Comparison of ENCODE assay signal across 20 cellular contexts in the genomic region with DNA sequence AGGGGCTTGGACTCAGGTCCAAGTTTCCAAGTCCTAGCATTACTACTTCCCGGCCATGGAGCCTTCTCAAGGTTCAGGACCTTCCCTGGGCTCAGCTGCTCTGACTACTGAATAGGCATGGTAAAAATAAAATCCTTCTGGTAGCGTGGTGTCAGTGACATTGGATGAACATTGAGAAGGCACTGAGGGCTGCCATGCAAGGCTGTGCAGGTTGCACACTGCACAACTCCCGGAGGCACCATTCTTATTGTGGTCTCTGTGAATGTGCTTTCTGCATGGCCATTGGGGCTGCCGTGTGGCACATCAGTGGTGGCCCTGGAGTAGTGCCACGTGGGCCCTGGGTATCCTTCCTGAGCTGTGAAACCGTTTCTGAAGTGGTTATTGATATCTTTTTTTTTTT.
A peak's percentile ranks its signal among the peaks of the same experiment; 100 is the strongest.
DNase-seq lines count a peak whose midpoint lies in the region; ATAC-seq and TF ChIP-seq lines count a peak whose summit lies in the region.
"Had no signal": no experiment of that assay in that cellular context is flagged by ENCODE, and none has a peak within 500 bp of the region (broad histone marks: within the 10 kb centered on the region; RNA-seq: fewer than 3 reads in every experiment).

No MANE protein-coding gene starts in this region.

- no peak overlapping the region for H3K23ac ChIP-seq in trophoblast cell (ENCODE audit: low read length)

- 36% methylated on average over 2 of the region's 6 CpGs for WGBS in right lobe of liver (ENCODE audit: insufficient coverage, low coverage, low lambda C conversion rate, missing lambda C conversion rate)
- no CpG with 5 or more reads among the region's 6 CpGs for WGBS in trophoblast cell (ENCODE audit: extremely low coverage, insufficient coverage, insufficient read length)
- 92% methylated on average over 5 of the region's 6 CpGs for WGBS in esophagus muscularis mucosa

- intact Hi-C loops in right lobe of liver (cut with DNase I) = no loop called here
- intact Hi-C loops in CD4-positive, alpha-beta T cell (cut with DNase I, micrococcal nuclease) = no loop called here
- intact Hi-C loops in esophagus muscularis mucosa (cut with DNase I) = no loop called here

- H3K4ac ChIP-seq in trophoblast cell (ENCODE audit: low read depth, low read length) = no peak overlapping the region

- H3K18ac ChIP-seq in trophoblast cell (ENCODE audit: low read length) = no peak overlapping the region

- peak overlapping the region; percentile 48 for H2BK120ac ChIP-seq in trophoblast cell (ENCODE audit: insufficient read depth, low read length, poor library complexity)

- CTCF ChIA-PET in RWPE1 (lab: Yijun Ruan, JAX) = interaction anchor here (0.6 to 1.6 kb wide), 2 partner anchors 11 to 15 kb away, joined by 3 to 6 read pairs; no protein-coding TSS in a partner anchor
- CTCF ChIA-PET in CD4-positive, alpha-beta T cell (lab: Charles Lee) = no interaction called here

- H4K8ac ChIP-seq in trophoblast cell (ENCODE audit: low read depth, low read length) = no peak overlapping the region

- H3K36me3 ChIP-seq in right lobe of liver (no peaks in the 10 kb centered on the region), trophoblast cell (ENCODE audit: control insufficient read depth in 1 of 2, insufficient read depth in 2 of 2, low read length in 2 of 2) (peaks cover 0 to 2% of the 10 kb centered on the region in 2 experiments), esophagus muscularis mucosa (no peaks in the 10 kb centered on the region)

- H3K27ac ChIP-seq in RWPE1 (peak overlapping the region; percentile 95), right lobe of liver (peak overlapping the region in 2 of 3 donors; percentile 63 to 64), trophoblast cell (ENCODE audit: low read depth, low read length) (no peak overlapping the region), esophagus muscularis mucosa (replicated peaks in 1 of 4) (no peak overlapping the region)
- H3K27ac ChIP-seq in CD4-positive, alpha-beta T cell (ENCODE audit: low read depth, low read length) = no peak overlapping the region
- H3K27ac ChIP-seq: PC-9 had no signal

- H3K27me3 ChIP-seq in right lobe of liver (no peaks in the 10 kb centered on the region), trophoblast cell (ENCODE audit: insufficient read depth, low read length) (no peaks in the 10 kb centered on the region), esophagus muscularis mucosa (peaks cover 0 to 3% (median 0%) of the 10 kb centered on the region in 4 donors)
- no peaks in the 10 kb centered on the region for H3K27me3 ChIP-seq in CD4-positive, alpha-beta T cell (ENCODE audit: control insufficient read depth, insufficient read depth, low read length)

- H2AK5ac ChIP-seq in trophoblast cell (ENCODE audit: low read length) = peak overlapping the region; percentile 65

- no peak overlapping the region for H2BK5ac ChIP-seq in trophoblast cell (ENCODE audit: low read depth, low read length, poor library complexity)

- POLR2A ChIA-PET in RWPE1 (lab: Yijun Ruan, JAX; ENCODE audit: low non-redundant PET) = interaction anchor here (0.7 kb wide), 1 partner anchor 68 kb away, joined by 8 read pairs; no protein-coding TSS in a partner anchor
- POLR2A ChIA-PET in CD4-positive, alpha-beta T cell (lab: Charles Lee) = no interaction called here

- no peaks in the 10 kb centered on the region for H3K9me3 ChIP-seq in right lobe of liver
- H3K9me3 ChIP-seq in trophoblast cell (ENCODE audit: insufficient read depth, low read depth, low read length) = peaks cover 4% of the 10 kb centered on the region
- no peaks in the 10 kb centered on the region for H3K9me3 ChIP-seq in CD4-positive, alpha-beta T cell (ENCODE audit: control insufficient read depth, low read length)
- peaks cover 0 to 4% (median 0%) of the 10 kb centered on the region in 4 donors for H3K9me3 ChIP-seq in esophagus muscularis mucosa
- H3K9me3 ChIP-seq: SK-N-SH had no signal

- no peak overlapping the region for H3K4me3 ChIP-seq in right lobe of liver
- no peak overlapping the region for H3K4me3 ChIP-seq in trophoblast cell (ENCODE audit: low read depth, low read length)
- no peak overlapping the region for H3K4me3 ChIP-seq in esophagus muscularis mucosa
- H3K4me3 ChIP-seq: PC-9 had no signal

- no peak overlapping the region for H3K4me3 Mint-ChIP-seq in type B pancreatic cell
- no peak overlapping the region for H3K4me3 Mint-ChIP-seq in CD4-positive, alpha-beta T cell
- H3K4me3 Mint-ChIP-seq: CD8-positive, alpha-beta memory T cell had no signal

- no peaks in the 10 kb centered on the region for H3K36me3 Mint-ChIP-seq in type B pancreatic cell
- H3K36me3 Mint-ChIP-seq in CD4-positive, alpha-beta T cell (ENCODE audit: low read depth) = no peaks in the 10 kb centered on the region
- H3K36me3 Mint-ChIP-seq: CD8-positive, alpha-beta memory T cell had no signal

- H3K27ac Mint-ChIP-seq in type B pancreatic cell = peak overlapping the region; percentile 85
- H3K27ac Mint-ChIP-seq in CD4-positive, alpha-beta T cell = no peak overlapping the region
- H3K27ac Mint-ChIP-seq: CD8-positive, alpha-beta memory T cell had no signal

- H3K27me3 Mint-ChIP-seq in type B pancreatic cell = no peaks in the 10 kb centered on the region
- H3K27me3 Mint-ChIP-seq in CD4-positive, alpha-beta T cell = peaks cover 7% of the 10 kb centered on the region

- H3K4me2 ChIP-seq in trophoblast cell (ENCODE audit: low read length) = no peak overlapping the region
- H3K4me2 ChIP-seq: PC-9, SK-N-SH had no signal

- TF ChIP-seq EP300 in esophagus muscularis mucosa (IDR thresholded peaks at IDR 0.05) = no peak

- no peak overlapping the region for H3K9ac ChIP-seq in trophoblast cell (ENCODE audit: low read length)
- H3K9ac ChIP-seq: SK-N-SH had no signal

- TF ChIP-seq POLR2A in right lobe of liver (IDR thresholded peaks at IDR 0.05) (no peak), esophagus muscularis mucosa (IDR thresholded peaks at IDR 0.05; ENCODE audit: low read depth) (no peak)

- peaks cover 53% of the 10 kb centered on the region for H3K4me1 Mint-ChIP-seq in type B pancreatic cell (ENCODE audit: unreplicated experiment)
- no peaks in the 10 kb centered on the region for H3K4me1 Mint-ChIP-seq in CD4-positive, alpha-beta T cell (ENCODE audit: low read depth)
- H3K4me1 Mint-ChIP-seq: CD8-positive, alpha-beta memory T cell had no signal

- H3K79me1 ChIP-seq in trophoblast cell (ENCODE audit: low read length) = peaks cover 78% of the 10 kb centered on the region

- no peaks in the 10 kb centered on the region for H3K9me3 Mint-ChIP-seq in type B pancreatic cell
- H3K9me3 Mint-ChIP-seq in CD4-positive, alpha-beta T cell = no peaks in the 10 kb centered on the region
- H3K9me3 Mint-ChIP-seq: CD8-positive, alpha-beta memory T cell had no signal

- no peak overlapping the region for H4K12ac ChIP-seq in trophoblast cell (ENCODE audit: low read depth, low read length)

- peaks cover 18% of the 10 kb centered on the region for H3K79me2 ChIP-seq in trophoblast cell (ENCODE audit: control insufficient read depth, insufficient read depth, low read length, poor library complexity)

- H3K4me1 ChIP-seq in right lobe of liver (peaks cover 0 to 30% (median 15%) of the 10 kb centered on the region in 4 donors), trophoblast cell (ENCODE audit: control insufficient read depth in 1 of 2, insufficient read depth in 2 of 2, low read length in 2 of 2) (peaks cover 54 to 72% of the 10 kb centered on the region in 2 experiments), esophagus muscularis mucosa (peaks cover 3 to 58% (median 47%) of the 10 kb centered on the region in 4 donors)

- H3K14ac ChIP-seq in trophoblast cell (ENCODE audit: low read length) = no peak overlapping the region

- H4K91ac ChIP-seq in trophoblast cell (ENCODE audit: low read depth, low read length) = peak overlapping the region; percentile 89

- TF ChIP-seq CTCF in RWPE1 (conservative IDR thresholded peaks at IDR 0.05; ENCODE audit: low read depth) (no peak), right lobe of liver (IDR thresholded peaks at IDR 0.05) (no peak), type B pancreatic cell (conservative IDR thresholded peaks at IDR 0.05) (no peak), esophagus muscularis mucosa (IDR thresholded peaks at IDR 0.05) (no peak)
- TF ChIP-seq CTCF in CD4-positive, alpha-beta T cell (IDR thresholded peaks at IDR 0.05) = no peak

- H2BK12ac ChIP-seq in trophoblast cell (ENCODE audit: low read length) = peak overlapping the region; percentile 71

- ATAC-seq in right lobe of liver = no peak
- no peak for ATAC-seq in CD4-positive, alpha-beta T cell (ENCODE audit: poor library complexity)

- DNase-seq in RWPE1 (ENCODE audit: low spot score) (no peak), right lobe of liver (no peak), trophoblast cell (no peak), type B pancreatic cell (ENCODE audit: extremely low spot score, unreplicated experiment) (no peak), esophagus muscularis mucosa (ENCODE audit: extremely low spot score) (no peak), islet precursor cell (no peak)
- no peak for DNase-seq in CD4-positive, alpha-beta T cell
- DNase-seq in stimulated activated CD4-positive, alpha-beta T cell treated with anti-CD3 and anti-CD28 coated beads, Interleukin-15, amount 100 ng/mL, for 24 hours = no peak
- DNase-seq: ACHN; C1 segment of cervical spinal cord; CD8-positive, alpha-beta memory T cell; GDM1; KBM-7; NCI-H1436 treated with DMSO at 0.1 percent for 48 hours; NCI-H1930; NCI-H2227 treated with DMSO at 0.1 percent for 48 hours; NCI-H510A; PC-9; SIG-M5; SK-N-SH had no signal

- no peak overlapping the region for H2AFZ ChIP-seq in trophoblast cell (ENCODE audit: insufficient read depth, low read length, poor library complexity)
- H2AFZ ChIP-seq: PC-9 had no signal

Comparison
In these comparisons a context has a peak if more than half of its experiments do, and no peak if none do; other contexts are left out.
1. H3K27ac ChIP-seq: peak in RWPE1 (single experiment) and right lobe of liver (2 of 3); none in trophoblast cell (single experiment), CD4-positive, alpha-beta T cell (single experiment) and esophagus muscularis mucosa (0 of 4).